ENCODE assay signal across 17 cellular contexts in genomic region chr4:145816091-145816490, GRCh38.
A peak's percentile ranks its signal among the peaks of the same experiment; 100 is the strongest.
DNase-seq lines count a peak whose midpoint lies in the region; ATAC-seq and TF ChIP-seq lines count a peak whose summit lies in the region.
"Had no signal": no experiment of that assay in that cellular context is flagged by ENCODE, and none has a peak within 500 bp of the region (broad histone marks: within the 10 kb centered on the region; RNA-seq: fewer than 3 reads in every experiment).

No MANE protein-coding gene starts in this region.

- no peak overlapping the region for H3K4me3 Mint-ChIP-seq in stimulated activated naive CD8-positive, alpha-beta T cell treated with anti-CD3 and anti-CD28 coated beads, Interleukin-15, Interleukin-2, amounts not matched to agents 100 ng/mL and 50 ng/mL, for 24 hours
- H3K4me3 Mint-ChIP-seq in activated naive CD8-positive, alpha-beta T cell treated with anti-CD3 and anti-CD28 coated beads, Interleukin-2, amount 50 U/mL, for 24 hours = no peak overlapping the region
- H3K4me3 Mint-ChIP-seq in type B pancreatic cell = no peak overlapping the region
- H3K4me3 Mint-ChIP-seq: CD4-positive, alpha-beta T cell; IgD-negative memory B cell had no signal

- peaks cover 96% of the 10 kb centered on the region for H3K36me3 Mint-ChIP-seq in stimulated activated naive CD8-positive, alpha-beta T cell treated with anti-CD3 and anti-CD28 coated beads, Interleukin-15, Interleukin-2, amounts not matched to agents 100 ng/mL and 50 ng/mL, for 24 hours (ENCODE audit: low read depth)
- H3K36me3 Mint-ChIP-seq in activated naive CD8-positive, alpha-beta T cell treated with anti-CD3 and anti-CD28 coated beads, Interleukin-2, amount 50 U/mL, for 24 hours (ENCODE audit: low read depth) = peaks cover 85% of the 10 kb centered on the region
- H3K36me3 Mint-ChIP-seq in type B pancreatic cell = peaks cover 51% of the 10 kb centered on the region

- H3K4me1 Mint-ChIP-seq in stimulated activated naive CD8-positive, alpha-beta T cell treated with anti-CD3 and anti-CD28 coated beads, Interleukin-15, Interleukin-2, amounts not matched to agents 100 ng/mL and 50 ng/mL, for 24 hours (ENCODE audit: low read depth) = peaks cover 36% of the 10 kb centered on the region
- peaks cover 37% of the 10 kb centered on the region for H3K4me1 Mint-ChIP-seq in activated naive CD8-positive, alpha-beta T cell treated with anti-CD3 and anti-CD28 coated beads, Interleukin-2, amount 50 U/mL, for 24 hours
- H3K4me1 Mint-ChIP-seq in type B pancreatic cell (ENCODE audit: unreplicated experiment) = peaks cover 12% of the 10 kb centered on the region

- no peaks in the 10 kb centered on the region for H3K27me3 Mint-ChIP-seq in stimulated activated naive CD8-positive, alpha-beta T cell treated with anti-CD3 and anti-CD28 coated beads, Interleukin-15, Interleukin-2, amounts not matched to agents 100 ng/mL and 50 ng/mL, for 24 hours
- H3K27me3 Mint-ChIP-seq in activated naive CD8-positive, alpha-beta T cell treated with anti-CD3 and anti-CD28 coated beads, Interleukin-2, amount 50 U/mL, for 24 hours = no peaks in the 10 kb centered on the region
- no peaks in the 10 kb centered on the region for H3K27me3 Mint-ChIP-seq in type B pancreatic cell
- H3K27me3 Mint-ChIP-seq: CD4-positive, alpha-beta T cell; IgD-negative memory B cell had no signal

- intact Hi-C loops in left ventricle myocardium superior (cut with micrococcal nuclease) = no loop called here

- H3K9me3 Mint-ChIP-seq in stimulated activated naive CD8-positive, alpha-beta T cell treated with anti-CD3 and anti-CD28 coated beads, Interleukin-15, Interleukin-2, amounts not matched to agents 100 ng/mL and 50 ng/mL, for 24 hours = peaks cover 3% of the 10 kb centered on the region
- H3K9me3 Mint-ChIP-seq in activated naive CD8-positive, alpha-beta T cell treated with anti-CD3 and anti-CD28 coated beads, Interleukin-2, amount 50 U/mL, for 24 hours = peaks cover 4% of the 10 kb centered on the region
- peaks cover 9% of the 10 kb centered on the region for H3K9me3 Mint-ChIP-seq in type B pancreatic cell
- H3K9me3 Mint-ChIP-seq: CD4-positive, alpha-beta T cell had no signal

- no peak for DNase-seq in stimulated activated naive CD8-positive, alpha-beta T cell treated with anti-CD3 and anti-CD28 coated beads, Interleukin-15, Interleukin-2, amounts not matched to agents 100 U/mL and 50 U/mL, for 24 hours
- DNase-seq in SW480 (ENCODE audit: low spot score) (peak; percentile 45), type B pancreatic cell (ENCODE audit: extremely low spot score, unreplicated experiment) (no peak), left ventricle myocardium superior (no peak)
- no peak for DNase-seq in activated naive CD8-positive, alpha-beta T cell treated with anti-CD3 and anti-CD28 coated beads, Interleukin-2, amount 50 U/mL, for 24 hours
- DNase-seq: ACHN; Calu3; CD4-positive, alpha-beta T cell; DMS53; NCI-H1436; NCI-H2029 treated with DMSO at 0.1 percent for 48 hours; NCI-H524; PC-9 had no signal

- ATAC-seq in stimulated activated naive CD8-positive, alpha-beta T cell treated with anti-CD3 and anti-CD28 coated beads, Interleukin-15, Interleukin-2, amounts not matched to agents 100 U/mL and 50 U/mL, for 24 hours = no peak
- ATAC-seq in activated naive CD8-positive, alpha-beta T cell treated with anti-CD3 and anti-CD28 coated beads, Interleukin-2, amount 50 U/mL, for 24 hours = no peak
- no peak for ATAC-seq in HG02610 (IDR thresholded peaks at IDR 0.05; ENCODE audit: unreplicated experiment)
- ATAC-seq in left ventricle myocardium superior = no peak
- no peak for ATAC-seq in HG03097 (IDR thresholded peaks at IDR 0.05; ENCODE audit: low FRiP score, unreplicated experiment)

- no peak for TF ChIP-seq CTCF in type B pancreatic cell (conservative IDR thresholded peaks at IDR 0.05)

- peak overlapping the region; percentile 89 for H3K27ac Mint-ChIP-seq in stimulated activated naive CD8-positive, alpha-beta T cell treated with anti-CD3 and anti-CD28 coated beads, Interleukin-15, Interleukin-2, amounts not matched to agents 100 ng/mL and 50 ng/mL, for 24 hours
- H3K27ac Mint-ChIP-seq in activated naive CD8-positive, alpha-beta T cell treated with anti-CD3 and anti-CD28 coated beads, Interleukin-2, amount 50 U/mL, for 24 hours = peak overlapping the region; percentile 94
- H3K27ac Mint-ChIP-seq in type B pancreatic cell = no peak overlapping the region
- H3K27ac Mint-ChIP-seq: CD4-positive, alpha-beta T cell; IgD-negative memory B cell had no signal
